Comparison of ENCODE assay signal across 1 cellular context in the genomic region with DNA sequence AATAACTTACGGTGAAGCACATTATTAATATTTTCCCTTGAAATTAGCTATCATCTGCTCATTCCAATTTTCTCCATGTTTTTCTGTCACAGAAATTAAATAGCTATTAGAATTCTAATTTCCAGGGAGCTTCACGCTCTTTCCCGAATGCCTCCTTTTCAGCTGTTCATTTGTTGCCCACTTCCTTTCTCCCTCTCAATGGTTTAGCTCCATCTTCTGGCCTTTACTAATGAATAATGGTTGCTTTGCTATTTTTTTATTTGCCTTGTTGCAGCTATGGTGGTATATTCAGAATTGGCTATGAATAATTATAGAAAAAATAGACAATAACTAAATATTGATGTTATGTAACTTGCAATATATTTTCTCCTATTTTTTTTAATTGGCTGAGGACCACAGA.
TF ChIP-seq lines count a peak whose summit lies in the region.

No MANE protein-coding gene starts in this region.

TF ChIP-seq in HCT116, 20 proteins besides CTCF, POLR2A, EP300 and RAD21 (continued from another document):
- no peak for TF ChIP-seq SRF (IDR thresholded peaks at IDR 0.05; ENCODE audit: low read depth)
- no peak for TF ChIP-seq JUND (IDR thresholded peaks at IDR 0.05)
- no peak for TF ChIP-seq TCF7L2 (IDR thresholded peaks at IDR 0.05; ENCODE audit: borderline replicate concordance, extremely low read depth, insufficient read depth, insufficient read length)
- TF ChIP-seq ELF1 (IDR thresholded peaks at IDR 0.05; ENCODE audit: borderline replicate concordance, low read depth): no peak
- TF ChIP-seq EZH2phosphoT487 (IDR thresholded peaks at IDR 0.05; ENCODE audit: borderline replicate concordance): no peak
- no peak for TF ChIP-seq CEBPB (IDR thresholded peaks at IDR 0.05; ENCODE audit: low read depth)
- TF ChIP-seq FOSL1 (IDR thresholded peaks at IDR 0.05; ENCODE audit: low read depth): no peak
- TF ChIP-seq CBX3 (IDR thresholded peaks at IDR 0.05; ENCODE audit: low read depth): no peak
- TF ChIP-seq, protein P1, sequence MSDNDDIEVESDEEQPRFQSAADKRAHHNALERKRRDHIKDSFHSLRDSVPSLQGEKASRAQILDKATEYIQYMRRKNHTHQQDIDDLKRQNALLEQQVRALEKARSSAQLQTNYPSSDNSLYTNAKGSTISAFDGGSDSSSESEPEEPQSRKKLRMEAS (IDR thresholded peaks at IDR 0.05): no peak
- no peak for TF ChIP-seq EGR1 (IDR thresholded peaks at IDR 0.05; ENCODE audit: low read depth)
- TF ChIP-seq, protein P2, sequence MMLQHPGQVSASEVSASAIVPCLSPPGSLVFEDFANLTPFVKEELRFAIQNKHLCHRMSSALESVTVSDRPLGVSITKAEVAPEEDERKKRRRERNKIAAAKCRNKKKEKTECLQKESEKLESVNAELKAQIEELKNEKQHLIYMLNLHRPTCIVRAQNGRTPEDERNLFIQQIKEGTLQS (IDR thresholded peaks at IDR 0.05): no peak
- no peak for TF ChIP-seq EZH2 (IDR thresholded peaks at IDR 0.05)
